Comparison of ENCODE assay signal across 19 cellular contexts in genomic region chr2:31231571-31232287, GRCh38.
"Had no signal": no experiment of that assay in that cellular context is flagged by ENCODE, and none has a peak within 500 bp of the region (broad histone marks: within the 10 kb centered on the region; RNA-seq: fewer than 3 reads in every experiment).

No MANE protein-coding gene starts in this region.

- FAIRE-seq: bronchial epithelial cell had no signal

- H3K27me3 ChIP-seq: testis, upper lobe of left lung had no signal

- H3K27ac ChIP-seq: testis, upper lobe of left lung had no signal

- H3K36me3 ChIP-seq: upper lobe of left lung had no signal

- H3K4me3 ChIP-seq: testis, upper lobe of left lung had no signal

- H3K9me3 ChIP-seq: testis, upper lobe of left lung had no signal

- DNase-seq: activated CD4-positive, alpha-beta T cell treated with anti-CD3 and anti-CD28 coated beads for 4 hours; activated CD4-positive, alpha-beta T cell treated with anti-CD3 and anti-CD28 coated beads, Interleukin-2, amount 50 U/mL, for 48 hours; activated CD4-positive, CD25-positive, alpha-beta regulatory T cell; activated effector memory CD4-positive, alpha-beta T cell treated with anti-CD3 and anti-CD28 coated beads, Interleukin-2, amount 50 U/mL, for 16 hours; activated naive CD4-positive, alpha-beta T cell treated with anti-CD3 and anti-CD28 coated beads, Interleukin-2, amount 10 ng/mL, durations not matched to agents 7 days and 5 days; activated T-cell treated with anti-CD3 and anti-CD28 coated beads for 4 hours; amygdala; effector CD4-positive, alpha-beta T cell; erythroblast; foreskin fibroblast; hippocampal formation; naive B cell; occipital lobe; stimulated activated CD4-positive, alpha-beta T cell treated with anti-CD3 and anti-CD28 coated beads, Interleukin-4, amount 100 ng/mL, for 1 hour; stimulated activated naive CD4-positive, alpha-beta T cell; T-helper 9 cell; testis had no signal
